In genomic region chr7:74173866-74174605, GRCh38 we compare ENCODE assay signal across 8 cellular contexts. TPM values are rescaled to one million over a fixed set of nuclear protein-coding genes. Genes with fewer than 3 reads are reported as not detected.
DNase-seq lines count a peak whose midpoint lies in the region; ATAC-seq and TF ChIP-seq lines count a peak whose summit lies in the region.

EIF4H (plus strand) TSS chr7:74174356; CDS start chr7:74174384, 28 bp downstream.

- no peak for TF ChIP-seq CTCF in fibroblast of pulmonary artery (IDR thresholded peaks at IDR 0.05; ENCODE audit: low read length, missing control alignments)

- no peaks in the 10 kb centered on the region for H3K9me3 Mint-ChIP-seq in natural killer cell treated with Interleukin-12 subunit alpha and Interleukin-12 subunit beta and Interleukin-15 and Interleukin-18, amount 100 ng/mL, for 72 hours

- DNase-seq in ELF-1 (ENCODE audit: low read depth, low spot score) (peak; percentile 95), H7 (peak; percentile 98), M059J (ENCODE audit: low read depth) (peak; percentile 91), fibroblast of pulmonary artery (ENCODE audit: low read depth) (peak; percentile 97)
- peak; percentile 92 for DNase-seq in activated T-helper 9 cell treated with anti-CD3 and anti-CD28 coated beads, Interleukin-2, amount 50 U/mL, for 16 hours (ENCODE audit: low read depth)
- DNase-seq in natural killer cell treated with Interleukin-12 subunit alpha and Interleukin-12 subunit beta and Interleukin-15 and Interleukin-18, amount 100 ng/mL, for 72 hours (ENCODE audit: low spot score): peak; percentile 97
- DNase-seq in stimulated activated naive CD4-positive, alpha-beta T cell treated with Interleukin-2 at 50 U/mL for 16 hours (lab: John Stamatoyannopoulos, UW): peak; percentile 90

- peak; percentile 92 for TF ChIP-seq POLR2A in Raji (IDR thresholded peaks at IDR 0.05; ENCODE audit: insufficient read depth, low read depth, low read length)

- H3K4me3 Mint-ChIP-seq in natural killer cell treated with Interleukin-12 subunit alpha and Interleukin-12 subunit beta and Interleukin-15 and Interleukin-18, amount 100 ng/mL, for 72 hours: peak within 1 kb of the TSS; percentile 90

- H3K4me1 Mint-ChIP-seq in natural killer cell treated with Interleukin-12 subunit alpha and Interleukin-12 subunit beta and Interleukin-15 and Interleukin-18, amount 100 ng/mL, for 72 hours (ENCODE audit: low read depth in 2 of 2): peaks cover 31 to 40% of the 10 kb centered on the region in 2 donors

- H3K36me3 Mint-ChIP-seq in natural killer cell treated with Interleukin-12 subunit alpha and Interleukin-12 subunit beta and Interleukin-15 and Interleukin-18, amount 100 ng/mL, for 72 hours: peaks cover 13% of the 10 kb centered on the region

- H3K36me3 ChIP-seq in H7 (replicated peaks; ENCODE audit: control insufficient read depth, insufficient read depth, low read length): peaks cover 7% of the 10 kb centered on the region

- ATAC-seq in natural killer cell treated with Interleukin-12 subunit alpha and Interleukin-12 subunit beta and Interleukin-15 and Interleukin-18, amount 100 ng/mL, for 72 hours: peak; percentile 94 to 95

- no peaks in the 10 kb centered on the region for H3K27me3 ChIP-seq in H7 (ENCODE audit: control insufficient read depth, insufficient read depth, low read length)

- peak within 1 kb of the TSS; percentile 77 to 95 for H3K27ac Mint-ChIP-seq in natural killer cell treated with Interleukin-12 subunit alpha and Interleukin-12 subunit beta and Interleukin-15 and Interleukin-18, amount 100 ng/mL, for 72 hours

- peak within 1 kb of the TSS; percentile 93 for H3K4me3 ChIP-seq in H7 (ENCODE audit: insufficient read depth, low read depth, low read length)
- H3K4me3 ChIP-seq in fibroblast of pulmonary artery (replicated peaks; ENCODE audit: low read depth, low read length): peak within 1 kb of the TSS; percentile 72

- no peaks in the 10 kb centered on the region for H3K27me3 Mint-ChIP-seq in natural killer cell treated with Interleukin-12 subunit alpha and Interleukin-12 subunit beta and Interleukin-15 and Interleukin-18, amount 100 ng/mL, for 72 hours

RNA-seq across cellular contexts. Expression of gene EIF4H, which starts in this region (rescaled TPM):
- total RNA-seq in H7 (2014; rRNA removed; shearing (Covaris generic)): 316 and 343 TPM in 2 replicates
- total RNA-seq in M059J (2014; rRNA removed; shearing (Covaris generic)): 223 and 331 TPM in 2 replicates
- 100 to 1,000 TPM; 344 to 347 TPM for total RNA-seq in natural killer cell treated with Interleukin-12 subunit alpha and Interleukin-12 subunit beta and Interleukin-15 and Interleukin-18, amount 100 ng/mL, for 72 hours

Comparison
In these comparisons a context has a peak if more than half of its experiments do, and no peak if none do; other contexts are left out.
1. Peak in every context shown above with its lines: DNase-seq, ATAC-seq and H3K4me3 ChIP-seq.